In genomic region chr3:98550833-98551232, GRCh38 we compare ENCODE assay signal across 33 cellular contexts. TPM values are rescaled to one million over a fixed set of nuclear protein-coding genes. Genes with fewer than 3 reads are reported as not detected.
DNase-seq lines count a peak whose midpoint lies in the region; ATAC-seq, FAIRE-seq and TF ChIP-seq lines count a peak whose summit lies in the region.
"Had no signal": no experiment of that assay in that cellular context is flagged by ENCODE, and none has a peak within 500 bp of the region (broad histone marks: within the 10 kb centered on the region; RNA-seq: fewer than 3 reads in every experiment).

No MANE protein-coding gene starts in this region.

- CTCF ChIA-PET in T-cell (lab: Charles Lee) (interaction anchor here in 1 of 2 donors (0.5 kb wide), 1 partner anchor 44 kb away, joined by 5 read pairs; no protein-coding TSS in a partner anchor), GM12878 (lab: Yijun Ruan, JAX) (interaction anchor here (0.7 to 2.7 kb wide), 5 partner anchors 10 to 18 kb away, joined by 4 to 14 read pairs (median 8); partner anchors contain the start of gene GPR15)

- H3K27me3 ChIP-seq in GM12878 (replicated peaks in 1 of 2; ENCODE audit: control insufficient read depth in 2 of 2, insufficient read depth in 2 of 2, low read length in 1 of 2) = no peaks in the 10 kb centered on the region
- H3K27me3 ChIP-seq: ascending aorta had no signal

- BruUV-seq in GM12878 (replicated peaks; lab: Mats Ljungman, UMichigan) = no TSS peak

- no peaks in the 10 kb centered on the region for H4K20me1 ChIP-seq in GM12878 (ENCODE audit: control insufficient read depth, insufficient read depth)

- no peak for ATAC-seq in T-cell (replicated peaks in 1 of 4)
- ATAC-seq in GM12878 = peak; percentile 0
- ATAC-seq in GM21717 (IDR thresholded peaks at IDR 0.05; ENCODE audit: unreplicated experiment) = no peak
- ATAC-seq: activated naive CD4-positive, alpha-beta T cell treated with anti-CD3 and anti-CD28 coated beads, Interleukin-2, amount 50 U/mL, for 72 hours; effector memory CD8-positive, alpha-beta T cell; HepG2; Right ventricle myocardium inferior; SK-N-SH treated with all-trans-retinoic acid at 6 μM for 48 hours had no signal

- no peaks in the 10 kb centered on the region for H3K9me3 Mint-ChIP-seq in T-helper 2 cell treated with Interferon-gamma antibody and Interleukin-4, amounts not matched to agents 5 μg/mL and 100 μg/mL, for 36 hours
- no peaks in the 10 kb centered on the region for H3K9me3 Mint-ChIP-seq in T-cell
- H3K9me3 Mint-ChIP-seq: effector memory CD8-positive, alpha-beta T cell; neural crest cell had no signal

- TF ChIP-seq CTCF in GM12864 (IDR thresholded peaks at IDR 0.05; ENCODE audit: low read depth, low read length, missing control alignments) (peak; percentile 24), GM12878 (IDR thresholded peaks at IDR 0.05 in 2 of 3, conservative IDR thresholded peaks at IDR 0.05 in 1 of 3; ENCODE audit: control insufficient read depth in 2 of 3, extremely low read depth in 1 of 3, insufficient read depth in 1 of 3, low read depth in 3 of 3, low read length in 3 of 3) (no peak)

- SMC1A ChIA-PET in GM12878 (lab: Charles Lee; ENCODE audit: uncharacterized antibody, unreplicated experiment) = interaction anchor here (0.7 to 23.6 kb wide), 9 partner anchors 11 to 189 kb away, joined by 3 to 603 read pairs (median 4); partner anchors contain the start of genes CLDND1 and GPR15

- peaks cover 56% of the 10 kb centered on the region for H3K36me3 Mint-ChIP-seq in T-helper 2 cell treated with Interferon-gamma antibody and Interleukin-4, amounts not matched to agents 5 μg/mL and 100 μg/mL, for 36 hours (ENCODE audit: low read depth)
- peaks cover 8% of the 10 kb centered on the region for H3K36me3 Mint-ChIP-seq in T-cell

- in situ Hi-C loops in GM12878 (cut with MboI) = no loop called here

- FAIRE-seq in GM12878 (lab: Jason Lieb, UNC) = no peak
- FAIRE-seq: G401.6, HepG2 had no signal

- H3K27ac Mint-ChIP-seq in T-helper 2 cell treated with Interferon-gamma antibody and Interleukin-4, amounts not matched to agents 5 μg/mL and 100 μg/mL, for 36 hours = peak overlapping the region; percentile 13
- H3K27ac Mint-ChIP-seq in T-cell = peak overlapping the region; percentile 23 to 56

- TF ChIP-seq RAD21 in GM12878 (IDR thresholded peaks at IDR 0.05; ENCODE audit: insufficient read depth, low read depth, low read length) = no peak

- no peak overlapping the region for H2AFZ ChIP-seq in GM12878 (ENCODE audit: control insufficient read depth, low read depth, low read length)
- H2AFZ ChIP-seq: parathyroid adenoma had no signal

- H3K79me2 ChIP-seq in GM12878 (ENCODE audit: control insufficient read depth, insufficient read depth, low read length) = peaks cover 95% of the 10 kb centered on the region
- H3K79me2 ChIP-seq: parathyroid adenoma had no signal

- intact Hi-C loops in GM12878 (cut with micrococcal nuclease; ENCODE audit: unreplicated experiment) = loop anchor here (10.0 kb wide), 1 partner anchor 864 kb away; no protein-coding TSS in a partner anchor

- peaks cover 75% of the 10 kb centered on the region for H3K4me1 Mint-ChIP-seq in T-helper 2 cell treated with Interferon-gamma antibody and Interleukin-4, amounts not matched to agents 5 μg/mL and 100 μg/mL, for 36 hours (ENCODE audit: low read depth)
- H3K4me1 Mint-ChIP-seq in T-cell = peaks cover 14 to 58% (median 50%) of the 10 kb centered on the region in 3 donors
- H3K4me1 Mint-ChIP-seq: neural crest cell had no signal

- no peak for TF ChIP-seq EP300 in GM12878 (IDR thresholded peaks at IDR 0.05; ENCODE audit: borderline replicate concordance in 1 of 2, control insufficient read depth in 1 of 2, low read depth in 2 of 2, low read length in 2 of 2)

- POLR2A ChIA-PET in T-cell (lab: Charles Lee) = interaction anchor here in 1 of 2 donors (0.6 to 1.0 kb wide), 2 partner anchors 14 to 238 kb away, joined by 4 to 6 read pairs; no protein-coding TSS in a partner anchor
- POLR2A ChIA-PET in GM12878 (lab: Charles Lee) = interaction anchor here (1.5 to 23.2 kb wide), 4 partner anchors 11 to 22 kb away, joined by 4 to 350 read pairs (median 25); partner anchors contain the start of gene GPR15

- peak overlapping the region; percentile 83 for H3K4me3 Mint-ChIP-seq in T-helper 2 cell treated with Interferon-gamma antibody and Interleukin-4, amounts not matched to agents 5 μg/mL and 100 μg/mL, for 36 hours
- H3K4me3 Mint-ChIP-seq in T-cell = no peak overlapping the region
- H3K4me3 Mint-ChIP-seq: neural crest cell had no signal

- peak; percentile 18; the same call in 1 of the 2 replicates for TF ChIP-seq POLR2A in GM12878 (IDR thresholded peaks at IDR 0.05; ENCODE audit: low read depth, low read length)

- no peaks in the 10 kb centered on the region for H3K36me3 ChIP-seq in GM12878 (ENCODE audit: control insufficient read depth in 2 of 2, insufficient read depth in 2 of 2, low read length in 1 of 2)
- H3K36me3 ChIP-seq: ascending aorta, thoracic aorta had no signal

- peak overlapping the region; percentile 94; the same call in 1 of the 2 replicates for H3K9ac ChIP-seq in GM12878 (ENCODE audit: control insufficient read depth, insufficient read depth, low read length)
- H3K9ac ChIP-seq: parathyroid adenoma had no signal

- H3K4me3 ChIP-seq in GM12864 (ENCODE audit: low read depth, low read length) (no peak overlapping the region), GM12878 (peak overlapping the region; percentile 73; the same call in 1 of the 2 replicates)
- H3K4me3 ChIP-seq: ascending aorta, skin epidermis, thoracic aorta had no signal

- H3K4me1 ChIP-seq in GM12878 (ENCODE audit: control insufficient read depth, insufficient read depth, low read length) = peaks cover 20% of the 10 kb centered on the region; the same call in 1 of the 2 replicates
- H3K4me1 ChIP-seq: ascending aorta, parathyroid adenoma had no signal

- H3K27me3 Mint-ChIP-seq in T-helper 2 cell treated with Interferon-gamma antibody and Interleukin-4, amounts not matched to agents 5 μg/mL and 100 μg/mL, for 36 hours (ENCODE audit: low read depth) = no peaks in the 10 kb centered on the region
- no peaks in the 10 kb centered on the region for H3K27me3 Mint-ChIP-seq in T-cell
- H3K27me3 Mint-ChIP-seq: effector memory CD8-positive, alpha-beta T cell had no signal

- WGBS in GM12878 (ENCODE audit: insufficient coverage, insufficient replicate concordance, low lambda C conversion rate, missing lambda C conversion rate) = 95% methylated on average over 3 of the region's 3 CpGs

- DNase-seq in T-helper 2 cell treated with Interferon-gamma antibody and Interleukin-4, amounts not matched to agents 5 μg/mL and 100 μg/mL, for 36 hours (ENCODE audit: low spot score) = no peak
- DNase-seq in T-helper 2 cell = no peak
- no peak for DNase-seq in GM12864 (ENCODE audit: low read depth)
- no peak for DNase-seq in T-cell
- DNase-seq in GM12878 (ENCODE audit: low read depth, low spot score) = no peak
- no peak for DNase-seq in NCI-H2196 treated with DMSO at 0.1 percent for 48 hours (lab: John Stamatoyannopoulos, UW; ENCODE audit: unreplicated experiment)
- DNase-seq in cortex of kidney (lab: John Stamatoyannopoulos, UW) = no peak
- DNase-seq: 8988T; activated effector memory CD4-positive, alpha-beta T cell treated with Interleukin-2 at 50 U/mL for 16 hours; C1 segment of cervical spinal cord; DMS79; effector memory CD8-positive, alpha-beta T cell; erythroblast; hypothalamus; Karpas-422; NCI-H1436; NCI-H2081; NCI-H226; stimulated activated naive CD4-positive, alpha-beta T cell treated with Interleukin-2 at 50 U/mL for 16 hours; T-helper 9 cell had no signal

- H3K27ac ChIP-seq in GM12878 (ENCODE audit: control insufficient read depth, insufficient read depth) = peak overlapping the region; percentile 100
- H3K27ac ChIP-seq: ascending aorta, parathyroid adenoma, thoracic aorta had no signal

- no peaks in the 10 kb centered on the region for H3K9me3 ChIP-seq in GM12878 (replicated peaks; ENCODE audit: control insufficient read depth, insufficient read depth, low read length)
- H3K9me3 ChIP-seq: ascending aorta, thoracic aorta had no signal

- peak overlapping the region; percentile 57 for H3K4me2 ChIP-seq in GM12878 (ENCODE audit: control insufficient read depth, insufficient read depth)

- RAD21 ChIA-PET in GM12878 (lab: Charles Lee; ENCODE audit: unreplicated experiment) = interaction anchor here (0.9 to 20.2 kb wide), 6 partner anchors 9 to 31 kb away, joined by 3 to 511 read pairs (median 8); partner anchors contain the start of genes CLDND1 and GPR15

RNA-seq across cellular contexts. Expression of gene GPR15, which starts 19.1 kb away (rescaled TPM):
- total RNA-seq in T-cell = 10 to 100 TPM in 4 of 5 donors, 1 to 10 TPM in 1; 5.7 to 69.9 (median 24.7) TPM
- 136 and 143 TPM in 2 replicates for total RNA-seq in GM12878 (2013; cell fraction: nucleolus; rRNA removed)
- total RNA-seq in GM12878 (2014; rRNA removed) = 150 and 170 TPM in 2 replicates
- 118 and 119 TPM in 2 replicates for total RNA-seq in GM12878 (2014; rRNA removed; fragmentation: Illumina TruSeq; extraction: Trizol)
- 105 TPM in 2 replicates for total RNA-seq in GM12878 (2021)
- 81.6 TPM for polyA plus RNA-seq in GM12878 (2011; ENCODE audit: low read depth)
- polyA plus RNA-seq in GM12878 (2011; rRNA removed) = 68.3 and 87.9 TPM in 2 replicates
- polyA plus RNA-seq in GM12878 (2011; cell fraction: cytosol; rRNA removed) = 77.7 and 84.8 TPM in 2 replicates
- 59.0 and 81.9 TPM in 2 replicates for polyA plus RNA-seq in GM12878 (2011; cell fraction: nucleus; rRNA removed)
- 69.4 and 117 TPM in 2 replicates for polyA plus RNA-seq in GM12878 (2012)
- 113 and 116 TPM in 2 replicates for polyA plus RNA-seq in GM12878 (2014; fragmentation: Illumina TruSeq; extraction: Trizol)
- 100 to 1,000 TPM in 1 of 2 experiments, 10 to 100 TPM in 1; 70.7 to 145 TPM for polyA plus RNA-seq in GM12878 (2014; fragmentation: Nextera tagmentation; extraction: Ambion mirVana)
- 82.7 and 83.9 TPM in 2 replicates for polyA plus RNA-seq in GM12878 (2014; rRNA removed)
- 100 to 1,000 TPM; 146 to 150 TPM for polyA plus RNA-seq in GM12878 (2016; fragmentation: Nextera tagmentation; extraction: Ambion mirVana)
- 142 and 145 TPM in 2 replicates for polyA minus RNA-seq in GM12878 (2011; rRNA and poly(A)+ RNA removed)
- polyA minus RNA-seq in GM12878 (2011; cell fraction: cytosol; rRNA and poly(A)+ RNA removed) = 29.7 and 31.3 TPM in 2 replicates
- polyA minus RNA-seq in GM12878 (2011; cell fraction: nucleus; rRNA and poly(A)+ RNA removed) = 79.2 and 93.9 TPM in 2 replicates
- total RNA-seq: ascending aorta, glomerular endothelial cell, HepG2, neural crest cell, Right ventricle myocardium inferior, thoracic aorta, urinary bladder had no signal
- polyA plus RNA-seq: HepG2 had no signal

RNA-seq across cellular contexts. Expression of gene CLDND1, which starts 28.1 kb away (rescaled TPM):
- 100 to 1,000 TPM; 133 to 404 (median 264) TPM for total RNA-seq in T-cell
- total RNA-seq in GM12878 (2013; cell fraction: nucleolus; rRNA removed) = 296 and 302 TPM in 2 replicates
- total RNA-seq in GM12878 (2014; rRNA removed) = 123 and 164 TPM in 2 replicates
- total RNA-seq in GM12878 (2014; rRNA removed; fragmentation: Illumina TruSeq; extraction: Trizol) = 97.8 and 101 TPM in 2 replicates
- 124 and 130 TPM in 2 replicates for total RNA-seq in GM12878 (2021)
- polyA plus RNA-seq in GM12878 (2011; ENCODE audit: low read depth) = 100 TPM
- 225 and 259 TPM in 2 replicates for polyA plus RNA-seq in GM12878 (2011; rRNA removed)
- 110 and 197 TPM in 2 replicates for polyA plus RNA-seq in GM12878 (2011; cell fraction: cytosol; rRNA removed)
- 273 and 287 TPM in 2 replicates for polyA plus RNA-seq in GM12878 (2011; cell fraction: nucleus; rRNA removed)
- polyA plus RNA-seq in GM12878 (2012) = 130 and 134 TPM in 2 replicates
- 173 and 232 TPM in 2 replicates for polyA plus RNA-seq in GM12878 (2014; fragmentation: Illumina TruSeq; extraction: Trizol)
- polyA plus RNA-seq in GM12878 (2014; fragmentation: Nextera tagmentation; extraction: Ambion mirVana) = 100 to 1,000 TPM; 150 to 163 TPM
- polyA plus RNA-seq in GM12878 (2014; rRNA removed) = 144 and 154 TPM in 2 replicates
- polyA plus RNA-seq in GM12878 (2016; fragmentation: Nextera tagmentation; extraction: Ambion mirVana) = 100 to 1,000 TPM; 144 to 154 TPM
- 210 and 247 TPM in 2 replicates for polyA minus RNA-seq in GM12878 (2011; rRNA and poly(A)+ RNA removed)
- 72.8 and 86.1 TPM in 2 replicates for polyA minus RNA-seq in GM12878 (2011; cell fraction: cytosol; rRNA and poly(A)+ RNA removed)
- polyA minus RNA-seq in GM12878 (2011; cell fraction: nucleus; rRNA and poly(A)+ RNA removed) = 149 and 181 TPM in 2 replicates

RNA-seq across cellular contexts. Expression of gene CPOX, which starts 42.6 kb away (rescaled TPM):
- 10 to 100 TPM; 13.9 to 47.6 (median 44.6) TPM for total RNA-seq in T-cell
- 67.1 and 69.2 TPM in 2 replicates for total RNA-seq in GM12878 (2013; cell fraction: nucleolus; rRNA removed)
- 71.8 and 75.9 TPM in 2 replicates for total RNA-seq in GM12878 (2014; rRNA removed)
- 51.0 and 53.2 TPM in 2 replicates for total RNA-seq in GM12878 (2014; rRNA removed; fragmentation: Illumina TruSeq; extraction: Trizol)
- total RNA-seq in GM12878 (2021) = 69.4 and 72.6 TPM in 2 replicates
- 31.0 TPM for polyA plus RNA-seq in GM12878 (2011; ENCODE audit: low read depth)
- polyA plus RNA-seq in GM12878 (2011; rRNA removed) = 65.8 and 67.0 TPM in 2 replicates
- 37.8 and 41.4 TPM in 2 replicates for polyA plus RNA-seq in GM12878 (2011; cell fraction: cytosol; rRNA removed)
- polyA plus RNA-seq in GM12878 (2011; cell fraction: nucleus; rRNA removed) = 79.0 and 107 TPM in 2 replicates
- 44.9 and 69.6 TPM in 2 replicates for polyA plus RNA-seq in GM12878 (2012)
- 61.8 and 63.7 TPM in 2 replicates for polyA plus RNA-seq in GM12878 (2014; fragmentation: Illumina TruSeq; extraction: Trizol)
- 10 to 100 TPM; 40.7 to 45.8 TPM for polyA plus RNA-seq in GM12878 (2014; fragmentation: Nextera tagmentation; extraction: Ambion mirVana)
- polyA plus RNA-seq in GM12878 (2014; rRNA removed) = 66.4 and 78.0 TPM in 2 replicates
- polyA plus RNA-seq in GM12878 (2016; fragmentation: Nextera tagmentation; extraction: Ambion mirVana) = 10 to 100 TPM; 63.3 to 67.6 TPM
- 31.7 and 38.3 TPM in 2 replicates for polyA minus RNA-seq in GM12878 (2011; rRNA and poly(A)+ RNA removed)
- polyA minus RNA-seq in GM12878 (2011; cell fraction: cytosol; rRNA and poly(A)+ RNA removed) = 13.1 and 19.1 TPM in 2 replicates
- 23.1 and 39.6 TPM in 2 replicates for polyA minus RNA-seq in GM12878 (2011; cell fraction: nucleus; rRNA and poly(A)+ RNA removed)

RNA-seq across cellular contexts. Expression of gene OR5K2, which starts 53.4 kb away (rescaled TPM):
- total RNA-seq in T-cell (not detected), GM12878 (2014; rRNA removed) (not detected in 2 replicates), GM12878 (2014; rRNA removed; fragmentation: Illumina TruSeq; extraction: Trizol) (not detected in 2 replicates), GM12878 (2021) (not detected in 2 replicates)
- total RNA-seq in GM12878 (2013; cell fraction: nucleolus; rRNA removed) = 20.7 and 21.6 TPM in 2 replicates
- not detected for polyA plus RNA-seq in GM12878 (2011; ENCODE audit: low read depth)
- polyA plus RNA-seq in GM12878 (2011; rRNA removed) (0.12 and 0.14 TPM in 2 replicates), GM12878 (2014; fragmentation: Illumina TruSeq; extraction: Trizol) (not detected in 2 replicates), GM12878 (2014; fragmentation: Nextera tagmentation; extraction: Ambion mirVana) (not detected), GM12878 (2014; rRNA removed) (not detected in 2 replicates), GM12878 (2016; fragmentation: Nextera tagmentation; extraction: Ambion mirVana) (not detected)
- not detected in 2 replicates for polyA plus RNA-seq in GM12878 (2011; cell fraction: cytosol; rRNA removed)
- 0.58 and 0.75 TPM in 2 replicates for polyA plus RNA-seq in GM12878 (2011; cell fraction: nucleus; rRNA removed)
- polyA plus RNA-seq in GM12878 (2012) = 0.11 TPM in 1 of 2 replicates, not detected in the other
- polyA minus RNA-seq in GM12878 (2011; rRNA and poly(A)+ RNA removed) = 1.3 and 2.9 TPM in 2 replicates
- polyA minus RNA-seq in GM12878 (2011; cell fraction: cytosol; rRNA and poly(A)+ RNA removed) = not detected in 2 replicates
- polyA minus RNA-seq in GM12878 (2011; cell fraction: nucleus; rRNA and poly(A)+ RNA removed) = 4.7 and 5.0 TPM in 2 replicates
- total RNA-seq: activated naive CD4-positive, alpha-beta T cell treated with anti-CD3 and anti-CD28 coated beads, Interleukin-2, amount 50 U/mL, for 72 hours; ascending aorta; glomerular endothelial cell; HepG2; neural crest cell; Right ventricle myocardium inferior; thoracic aorta; urinary bladder had no signal
- polyA plus RNA-seq: HepG2, urinary bladder had no signal
